ENCODE assay signal across 18 cellular contexts in the genomic region with DNA sequence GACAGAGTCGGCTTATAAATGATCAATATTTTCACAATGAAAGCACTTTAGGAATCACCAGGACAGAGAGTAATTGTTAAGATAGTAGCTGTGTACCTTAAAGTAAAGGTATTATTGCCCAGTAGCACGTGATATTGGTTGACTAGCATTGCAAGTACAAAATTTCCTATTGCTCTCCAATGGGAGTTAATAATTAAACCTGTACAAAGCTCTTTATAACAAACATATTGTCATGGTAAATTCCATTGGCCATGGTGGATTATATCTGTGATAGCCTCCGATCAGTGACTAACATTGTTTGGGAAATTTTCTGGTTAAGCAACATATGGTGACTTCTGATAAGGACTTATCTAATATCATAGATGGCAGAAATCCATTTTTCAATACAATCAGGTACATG.
DNase-seq lines count a peak whose midpoint lies in the region; ATAC-seq, FAIRE-seq and TF ChIP-seq lines count a peak whose summit lies in the region.
"Had no signal": no experiment of that assay in that cellular context is flagged by ENCODE, and none has a peak within 500 bp of the region (broad histone marks: within the 10 kb centered on the region; RNA-seq: fewer than 3 reads in every experiment).

No MANE protein-coding gene starts in this region.

- no peak overlapping the region for H3K4me2 ChIP-seq in HepG2 (ENCODE audit: low read depth, low read length)
- H3K4me2 ChIP-seq: BLaER1 treated with 17β-estradiol and CSF1 and Interleukin-3, amounts not matched to agents 10 nM and 100 nM had no signal

- TF ChIP-seq CTCF in HepG2 (CRISPR knock-in tag; IDR thresholded peaks at IDR 0.05) (no peak), right lobe of liver (IDR thresholded peaks at IDR 0.05) (no peak)

- H3K9me3 ChIP-seq in HepG2 (ENCODE audit: low read length) (peaks cover 4% of the 10 kb centered on the region; the same call in 1 of the 2 replicates), right lobe of liver (no peaks in the 10 kb centered on the region), small intestine (ENCODE audit: control insufficient read depth, low read depth) (no peaks in the 10 kb centered on the region)
- H3K9me3 ChIP-seq: BLaER1 treated with 17β-estradiol and CSF1 and Interleukin-3, amounts not matched to agents 10 nM and 100 nM had no signal

- H3K27me3 ChIP-seq in HepG2 (ENCODE audit: control insufficient read depth in 1 of 2, insufficient read depth in 2 of 2, low read length in 2 of 2), result no peaks in the 10 kb centered on the region
- no peaks in the 10 kb centered on the region for H3K27me3 ChIP-seq in right lobe of liver
- no peaks in the 10 kb centered on the region for H3K27me3 ChIP-seq in small intestine (ENCODE audit: control insufficient read depth in 2 of 2, insufficient read depth in 2 of 2, low read length in 2 of 2)
- H3K27me3 ChIP-seq: BLaER1 treated with 17β-estradiol and CSF1 and Interleukin-3, amounts not matched to agents 10 nM and 100 nM had no signal

- in situ Hi-C loops in HepG2 (cut with HindIII; ENCODE audit: extremely low pct_ligation_motif_present, low pct_unique_long_range_greater_than_20kb), result loop anchor here (25.0 kb wide), 1 partner anchor 687 kb away; no protein-coding TSS in a partner anchor

- H3K36me3 ChIP-seq in HepG2 (replicated peaks in 1 of 2; ENCODE audit: control insufficient read depth in 1 of 2, insufficient read depth in 2 of 2, low read length in 2 of 2) (no peaks in the 10 kb centered on the region), right lobe of liver (no peaks in the 10 kb centered on the region), small intestine (ENCODE audit: control insufficient read depth in 2 of 2, insufficient read depth in 2 of 2, low read length in 2 of 2) (no peaks in the 10 kb centered on the region)
- H3K36me3 ChIP-seq: BLaER1 treated with 17β-estradiol and CSF1 and Interleukin-3, amounts not matched to agents 10 nM and 100 nM had no signal

- H2AFZ ChIP-seq in HepG2 (ENCODE audit: low read length), result no peak overlapping the region

- FAIRE-seq in HepG2 (lab: Jason Lieb, UNC) (no peak), islet of Langerhans (lab: Jason Lieb, UNC) (peak; percentile 65), small intestine (lab: Jason Lieb, UNC) (no peak)
- FAIRE-seq: GM12892, GM18507, H1, K562 had no signal

- DNase-seq in HepG2 (ENCODE audit: low spot score) (peak; percentile 2), right lobe of liver (no peak), SW480 (ENCODE audit: low spot score) (peak; percentile 6), small intestine (peak; percentile 87)
- DNase-seq: Calu3; CD8-positive, alpha-beta T cell; GDM1; H9; IMR-90 had no signal

- TF ChIP-seq EP300 in HepG2 (IDR thresholded peaks at IDR 0.05; ENCODE audit: low read depth in 2 of 2, low read length in 2 of 2), result no peak
- no peak for TF ChIP-seq EP300 in HepG2 (CRISPR knock-in tag; IDR thresholded peaks at IDR 0.05; ENCODE audit: borderline replicate concordance)

- H4K20me1 ChIP-seq in HepG2 (ENCODE audit: insufficient read depth, low read length), result no peaks in the 10 kb centered on the region
- H4K20me1 ChIP-seq: BLaER1 treated with 17β-estradiol and CSF1 and Interleukin-3, amounts not matched to agents 10 nM and 100 nM had no signal

- no peak for TF ChIP-seq POLR2A in HepG2 (IDR thresholded peaks at IDR 0.05; ENCODE audit: insufficient read depth in 1 of 2, low read depth in 2 of 2, low read length in 2 of 2)
- TF ChIP-seq POLR2A in right lobe of liver (IDR thresholded peaks at IDR 0.05), result no peak

- intact Hi-C loops in HepG2 (cut with micrococcal nuclease; ENCODE audit: unreplicated experiment) (no loop called here), right lobe of liver (cut with DNase I) (no loop called here)

- no peak for ATAC-seq in HepG2
- ATAC-seq in right lobe of liver, result no peak
- no peak for ATAC-seq in GM21515 (IDR thresholded peaks at IDR 0.05; ENCODE audit: unreplicated experiment)
- no peak for ATAC-seq in GM18868 (IDR thresholded peaks at IDR 0.05; ENCODE audit: unreplicated experiment)
- ATAC-seq in HG03045 (IDR thresholded peaks at IDR 0.05; ENCODE audit: unreplicated experiment), result no peak
- ATAC-seq: CD8-positive, alpha-beta T cell; K562 had no signal

- TF ChIP-seq RAD21 in HepG2 (CRISPR knock-in tag; IDR thresholded peaks at IDR 0.05), result no peak

- no peak overlapping the region for H3K9ac ChIP-seq in HepG2 (ENCODE audit: insufficient read depth, low read depth, low read length)
- H3K9ac ChIP-seq: BLaER1 treated with 17β-estradiol and CSF1 and Interleukin-3, amounts not matched to agents 10 nM and 100 nM had no signal

- H3K4me1 ChIP-seq in HepG2 (ENCODE audit: insufficient read depth, low read length), result no peaks in the 10 kb centered on the region
- no peaks in the 10 kb centered on the region for H3K4me1 ChIP-seq in right lobe of liver
- no peaks in the 10 kb centered on the region for H3K4me1 ChIP-seq in small intestine (ENCODE audit: control insufficient read depth in 2 of 2, insufficient read depth in 1 of 2, low read depth in 1 of 2, low read length in 1 of 2)
- H3K4me1 ChIP-seq: BLaER1 treated with 17β-estradiol and CSF1 and Interleukin-3, amounts not matched to agents 10 nM and 100 nM had no signal

- H3K4me3 ChIP-seq in HepG2 (replicated peaks in 1 of 3; ENCODE audit: insufficient read depth in 1 of 3, low read depth in 2 of 3, low read length in 3 of 3), result no peak overlapping the region
- no peak overlapping the region for H3K4me3 ChIP-seq in right lobe of liver
- no peak overlapping the region for H3K4me3 ChIP-seq in small intestine (ENCODE audit: low read depth in 1 of 2, low read length in 2 of 2)
- H3K4me3 ChIP-seq: BLaER1 treated with 17β-estradiol and CSF1 and Interleukin-3, amounts not matched to agents 10 nM and 100 nM; K562 had no signal

- H3K79me2 ChIP-seq in HepG2 (ENCODE audit: insufficient read depth, low read length), result no peaks in the 10 kb centered on the region

- CTCF ChIA-PET in HepG2 (lab: Yijun Ruan, JAX; ENCODE audit: low intra/inter-chr PET ratio, low total read pairs), result no interaction called here

- 1% methylated on average over 3 of the region's 3 CpGs for whole genome bisulfite sequencing in HepG2 (ENCODE audit: low lambda C conversion rate)
- 40% methylated on average over 3 of the region's 3 CpGs for WGBS in right lobe of liver (ENCODE audit: insufficient coverage, low coverage, low lambda C conversion rate, missing lambda C conversion rate)
- WGBS in small intestine, 3 donors, result 13 to 62% (median 29%) methylated on average over 3 of the region's 3 CpGs

- POLR2A ChIA-PET in HepG2 (lab: Yijun Ruan, JAX), result no interaction called here

- BruUV-seq in HepG2 (replicated peaks; lab: Mats Ljungman, UMichigan), result no TSS peak

- H3K27ac ChIP-seq in HepG2 (ENCODE audit: extremely low read length, insufficient read depth, low read length), result no peak overlapping the region
- H3K27ac ChIP-seq in right lobe of liver, result no peak overlapping the region
- no peak overlapping the region for H3K27ac ChIP-seq in small intestine (ENCODE audit: low read depth in 1 of 2, low read length in 1 of 2)
- H3K27ac ChIP-seq: BLaER1 treated with 17β-estradiol and CSF1 and Interleukin-3, amounts not matched to agents 10 nM and 100 nM had no signal

TF ChIP-seq in HepG2, 621 proteins besides CTCF, POLR2A, EP300 and RAD21:
- TF ChIP-seq KDM4B (CRISPR knock-in tag; IDR thresholded peaks at IDR 0.05) (no peak), SP5 (CRISPR knock-in tag; IDR thresholded peaks at IDR 0.05; ENCODE audit: borderline replicate concordance, low read depth) (no peak), ZNF839 (CRISPR knock-in tag; IDR thresholded peaks at IDR 0.05; ENCODE audit: borderline replicate concordance) (no peak), MLLT10 (CRISPR knock-in tag; IDR thresholded peaks at IDR 0.05) (no peak), TGIF2 (CRISPR knock-in tag; IDR thresholded peaks at IDR 0.05) (no peak)
- TF ChIP-seq, protein P1, sequence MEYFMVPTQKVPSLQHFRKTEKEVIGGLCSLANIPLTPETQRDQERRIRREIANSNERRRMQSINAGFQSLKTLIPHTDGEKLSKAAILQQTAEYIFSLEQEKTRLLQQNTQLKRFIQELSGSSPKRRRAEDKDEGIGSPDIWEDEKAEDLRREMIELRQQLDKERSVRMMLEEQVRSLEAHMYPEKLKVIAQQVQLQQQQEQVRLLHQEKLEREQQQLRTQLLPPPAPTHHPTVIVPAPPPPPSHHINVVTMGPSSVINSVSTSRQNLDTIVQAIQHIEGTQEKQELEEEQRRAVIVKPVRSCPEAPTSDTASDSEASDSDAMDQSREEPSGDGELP (IDR thresholded peaks at IDR 0.05; ENCODE audit: borderline replicate concordance, low read depth), result no peak

Comparison
In these comparisons a context has a peak if more than half of its experiments do, and no peak if none do; other contexts are left out.
1. DNase-seq: peak in HepG2 (single experiment), SW480 (single experiment) and small intestine (single experiment); none in right lobe of liver (0 of 3).